29 cellular contexts compared by ENCODE assay signal in the genomic region with DNA sequence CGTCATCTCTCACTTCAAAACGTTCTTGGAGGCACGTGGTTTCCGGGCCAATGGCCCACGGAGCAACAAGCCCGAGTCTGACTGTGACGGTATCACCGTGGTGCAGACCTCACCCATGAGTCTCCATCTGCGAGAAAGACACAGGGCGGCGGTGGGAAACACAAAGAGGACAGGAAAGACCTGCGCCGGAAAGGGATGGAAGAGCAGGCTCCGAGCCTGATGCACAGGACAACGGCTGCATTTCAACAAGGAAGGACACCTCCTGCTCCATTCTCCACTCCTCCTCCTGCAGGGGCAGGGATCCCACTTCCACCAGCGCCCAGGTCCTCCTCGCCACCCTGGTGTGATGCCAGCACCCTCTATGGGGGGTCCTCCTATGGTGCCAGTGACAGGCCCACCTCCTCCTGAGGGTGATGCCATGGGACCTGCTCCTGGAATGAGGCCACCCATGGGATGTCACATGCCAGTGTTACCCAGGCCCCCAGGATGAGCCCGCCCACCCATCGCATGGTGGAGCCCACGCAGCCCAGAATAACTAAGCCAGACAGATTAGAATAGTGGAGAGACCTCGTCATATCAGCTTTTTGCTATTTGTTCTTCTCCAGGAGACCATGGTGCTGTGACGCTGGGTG.
"Had no signal": no experiment of that assay in that cellular context is flagged by ENCODE, and none has a peak within 500 bp of the region (broad histone marks: within the 10 kb centered on the region; RNA-seq: fewer than 3 reads in every experiment).

No MANE protein-coding gene starts in this region.

- H3K27ac ChIP-seq: ascending aorta, Peyer's patch, SJSA1 had no signal

- H3K9ac ChIP-seq: SK-N-SH had no signal

- H3K4me3 ChIP-seq: ascending aorta, Peyer's patch, SJSA1 had no signal

- H3K4me1 ChIP-seq: ascending aorta, Peyer's patch, SJSA1 had no signal

- H3K36me3 ChIP-seq: ascending aorta, Peyer's patch, SJSA1 had no signal

- H3K27me3 ChIP-seq: ascending aorta, Peyer's patch, SJSA1 had no signal

- ATAC-seq: activated CD4-positive, alpha-beta T cell treated with anti-CD3 and anti-CD28 coated beads for 36 hours; activated CD4-positive, CD25-positive, alpha-beta regulatory T cell treated with anti-CD3 and anti-CD28 coated beads, Interleukin-2, amount 50 U/mL, for 24 hours; activated T-cell treated with anti-CD3 and anti-CD28 coated beads, Interleukin-2, amount 50 U/mL, for 72 hours; activated T-helper 17 cell treated with anti-CD3 and anti-CD28 coated beads, Interleukin-2, amount 50 U/mL, for 72 hours; PC-3; WTC11 had no signal

- H3K4me2 ChIP-seq: SK-N-SH had no signal

- H3K9me3 ChIP-seq: ascending aorta, Peyer's patch, SJSA1, SK-N-SH had no signal

- DNase-seq: activated CD4-positive, alpha-beta T cell treated with anti-CD3 and anti-CD28 coated beads for 36 hours; activated CD4-positive, alpha-beta T cell treated with anti-CD3 and anti-CD28 coated beads, Interleukin-2, amount 10 ng/mL, durations not matched to agents 7 days and 5 days; activated CD4-positive, alpha-beta T cell treated with anti-CD3 and anti-CD28 coated beads, Interleukin-2, amount 50 U/mL, for 48 hours; activated effector memory CD4-positive, alpha-beta T cell treated with anti-CD3 and anti-CD28 coated beads, Interleukin-2, amount 50 U/mL, for 16 hours; activated naive CD4-positive, alpha-beta T cell; activated naive CD4-positive, alpha-beta T cell treated with anti-CD3 and anti-CD28 coated beads, Interleukin-2, amount 50 U/mL, for 16 hours; activated naive CD8-positive, alpha-beta T cell treated with anti-CD3 and anti-CD28 coated beads for 36 hours; activated T-cell treated with anti-CD3 and anti-CD28 coated beads, Interleukin-2, amount 50 U/mL, for 1 hour; activated T-cell treated with anti-CD3 and anti-CD28 coated beads, Interleukin-2, amount 50 U/mL, for 72 hours; amniotic stem cell; Karpas-422; KBM-7; NCI-H1105; NCI-H1417 treated with DMSO at 0.1 percent for 48 hours; NCI-H1930; NCI-H2081 treated with DMSO at 0.1 percent for 48 hours; NCI-H345; NCI-H524 treated with DMSO at 0.1 percent for 48 hours; NK-92 treated with Interleukin-12 subunit alpha and Interleukin-12 subunit beta, amount 100 ng/mL, for 24 hours; PC-3; Peyer's patch; RPMI8226; SHP77 treated with DMSO at 0.1 percent for 48 hours; SK-N-SH had no signal
